ENCODE assay signal across 1 cellular context in genomic region chr16:89489040-89489721, GRCh38.
TF ChIP-seq lines count a peak whose summit lies in the region.

No MANE protein-coding gene starts in this region.

TF ChIP-seq in A549, 52 proteins besides CTCF, POLR2A, EP300 and RAD21 (continued from another document):
- TF ChIP-seq, protein P1, sequence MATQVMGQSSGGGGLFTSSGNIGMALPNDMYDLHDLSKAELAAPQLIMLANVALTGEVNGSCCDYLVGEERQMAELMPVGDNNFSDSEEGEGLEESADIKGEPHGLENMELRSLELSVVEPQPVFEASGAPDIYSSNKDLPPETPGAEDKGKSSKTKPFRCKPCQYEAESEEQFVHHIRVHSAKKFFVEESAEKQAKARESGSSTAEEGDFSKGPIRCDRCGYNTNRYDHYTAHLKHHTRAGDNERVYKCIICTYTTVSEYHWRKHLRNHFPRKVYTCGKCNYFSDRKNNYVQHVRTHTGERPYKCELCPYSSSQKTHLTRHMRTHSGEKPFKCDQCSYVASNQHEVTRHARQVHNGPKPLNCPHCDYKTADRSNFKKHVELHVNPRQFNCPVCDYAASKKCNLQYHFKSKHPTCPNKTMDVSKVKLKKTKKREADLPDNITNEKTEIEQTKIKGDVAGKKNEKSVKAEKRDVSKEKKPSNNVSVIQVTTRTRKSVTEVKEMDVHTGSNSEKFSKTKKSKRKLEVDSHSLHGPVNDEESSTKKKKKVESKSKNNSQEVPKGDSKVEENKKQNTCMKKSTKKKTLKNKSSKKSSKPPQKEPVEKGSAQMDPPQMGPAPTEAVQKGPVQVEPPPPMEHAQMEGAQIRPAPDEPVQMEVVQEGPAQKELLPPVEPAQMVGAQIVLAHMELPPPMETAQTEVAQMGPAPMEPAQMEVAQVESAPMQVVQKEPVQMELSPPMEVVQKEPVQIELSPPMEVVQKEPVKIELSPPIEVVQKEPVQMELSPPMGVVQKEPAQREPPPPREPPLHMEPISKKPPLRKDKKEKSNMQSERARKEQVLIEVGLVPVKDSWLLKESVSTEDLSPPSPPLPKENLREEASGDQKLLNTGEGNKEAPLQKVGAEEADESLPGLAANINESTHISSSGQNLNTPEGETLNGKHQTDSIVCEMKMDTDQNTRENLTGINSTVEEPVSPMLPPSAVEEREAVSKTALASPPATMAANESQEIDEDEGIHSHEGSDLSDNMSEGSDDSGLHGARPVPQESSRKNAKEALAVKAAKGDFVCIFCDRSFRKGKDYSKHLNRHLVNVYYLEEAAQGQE (IDR thresholded peaks at IDR 0.05), result no peak
- TF ChIP-seq NFE2L2 (conservative IDR thresholded peaks at IDR 0.05; ENCODE audit: low read length) (no peak), CHD4 (IDR thresholded peaks at IDR 0.05; ENCODE audit: borderline replicate concordance) (no peak), HMGXB4 (CRISPR knock-in tag; IDR thresholded peaks at IDR 0.05; ENCODE audit: borderline replicate concordance) (no peak), BHLHE40 (IDR thresholded peaks at IDR 0.05; ENCODE audit: low read depth, low read length) (no peak), HOXA7 (CRISPR knock-in tag; IDR thresholded peaks at IDR 0.05) (no peak), RNF2 (IDR thresholded peaks at IDR 0.05; ENCODE audit: borderline replicate concordance, low read depth) (no peak), ZC3H11A (IDR thresholded peaks at IDR 0.05) (no peak), ESRRA (IDR thresholded peaks at IDR 0.05; ENCODE audit: borderline replicate concordance, low read length) (no peak), ZFP36 (IDR thresholded peaks at IDR 0.05; ENCODE audit: borderline replicate concordance, partially characterized antibody) (no peak), JUN (IDR thresholded peaks at IDR 0.05) (peak in 1 of 2 experiments; percentile 51; a peak in 2 of 5 replicates), NR3C1 (IDR thresholded peaks at IDR 0.05) (no peak)
- TF ChIP-seq, protein P2, sequence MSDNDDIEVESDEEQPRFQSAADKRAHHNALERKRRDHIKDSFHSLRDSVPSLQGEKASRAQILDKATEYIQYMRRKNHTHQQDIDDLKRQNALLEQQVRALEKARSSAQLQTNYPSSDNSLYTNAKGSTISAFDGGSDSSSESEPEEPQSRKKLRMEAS (IDR thresholded peaks at IDR 0.05), result peak; percentile 67; the same call in 1 of the 2 replicates
- TF ChIP-seq, protein P3, sequence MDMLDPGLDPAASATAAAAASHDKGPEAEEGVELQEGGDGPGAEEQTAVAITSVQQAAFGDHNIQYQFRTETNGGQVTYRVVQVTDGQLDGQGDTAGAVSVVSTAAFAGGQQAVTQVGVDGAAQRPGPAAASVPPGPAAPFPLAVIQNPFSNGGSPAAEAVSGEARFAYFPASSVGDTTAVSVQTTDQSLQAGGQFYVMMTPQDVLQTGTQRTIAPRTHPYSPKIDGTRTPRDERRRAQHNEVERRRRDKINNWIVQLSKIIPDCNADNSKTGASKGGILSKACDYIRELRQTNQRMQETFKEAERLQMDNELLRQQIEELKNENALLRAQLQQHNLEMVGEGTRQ (IDR thresholded peaks at IDR 0.05), result no peak
